Comparison of ENCODE assay signal across 9 cellular contexts in the genomic region with DNA sequence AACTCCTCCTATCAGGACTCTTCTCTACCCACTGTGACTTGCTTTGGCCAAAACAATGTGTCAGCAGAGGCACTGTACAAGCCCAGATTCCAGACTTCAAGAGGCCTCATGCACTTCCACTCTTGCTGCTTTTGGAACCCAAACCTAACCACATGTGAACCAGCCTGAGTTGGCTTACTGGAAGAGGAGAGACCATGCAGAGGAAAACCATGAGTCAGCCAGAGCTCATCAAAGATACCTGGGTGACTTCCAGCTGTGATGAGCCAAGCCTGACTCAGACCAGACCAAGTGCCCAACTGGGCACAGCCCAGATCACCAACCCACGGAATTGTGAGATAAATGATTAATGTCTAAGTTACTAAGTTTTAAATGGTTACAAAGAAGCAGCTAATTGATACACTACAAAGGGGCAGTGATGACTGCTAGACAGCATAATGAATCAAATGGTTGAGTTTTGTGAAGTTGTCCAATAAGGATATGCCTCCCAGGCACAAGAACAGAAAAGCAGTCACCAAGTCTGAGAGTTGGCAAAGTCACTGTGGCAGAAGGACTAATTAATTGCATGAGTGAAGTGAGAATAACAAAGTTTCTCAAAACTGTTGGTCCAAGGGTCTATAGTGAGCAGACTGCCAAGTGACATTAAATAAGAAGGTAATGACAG. TPM values are rescaled to one million over a fixed set of nuclear protein-coding genes. Genes with fewer than 3 reads are reported as not detected.
DNase-seq lines count a peak whose midpoint lies in the region; ATAC-seq and TF ChIP-seq lines count a peak whose summit lies in the region.
"Had no signal": no experiment of that assay in that cellular context is flagged by ENCODE, and none has a peak within 500 bp of the region (broad histone marks: within the 10 kb centered on the region; RNA-seq: fewer than 3 reads in every experiment).

No MANE protein-coding gene starts in this region.

- intact Hi-C loops in right cardiac atrium (cut with DNase I) = no loop called here
- intact Hi-C loops in Right ventricle myocardium inferior (cut with DNase I) = no loop called here
- intact Hi-C loops in tibial artery (cut with DNase I; ENCODE audit: low total_unique reads) = no loop called here
- intact Hi-C loops in naive thymus-derived CD4-positive, alpha-beta T cell (cut with micrococcal nuclease) = no loop called here

- H3K36me3 Mint-ChIP-seq in naive thymus-derived CD4-positive, alpha-beta T cell = peaks cover 0 to 6% (median 5%) of the 10 kb centered on the region in 5 donors

- ATAC-seq in right cardiac atrium (peak; percentile 60 to 67), Right ventricle myocardium inferior (no peak)
- ATAC-seq in naive thymus-derived CD4-positive, alpha-beta T cell = no peak

- H3K9me3 ChIP-seq in right cardiac atrium (ENCODE audit: control insufficient read depth, low read length) = no peaks in the 10 kb centered on the region
- peaks cover 0 to 5% (median 5%) of the 10 kb centered on the region in 3 donors for H3K9me3 ChIP-seq in tibial artery
- H3K9me3 ChIP-seq in naive thymus-derived CD4-positive, alpha-beta T cell (ENCODE audit: control insufficient read depth in 2 of 3, low read length in 3 of 3) = peaks cover 0 to 11% (median 0%) of the 10 kb centered on the region in 3 experiments
- no peaks in the 10 kb centered on the region for H3K9me3 ChIP-seq in HAP-1

- no peak for TF ChIP-seq CTCF in tibial artery (IDR thresholded peaks at IDR 0.05)

- H3K4me1 Mint-ChIP-seq in naive thymus-derived CD4-positive, alpha-beta T cell = peaks cover 0 to 1% (median 0%) of the 10 kb centered on the region in 7 donors

- CTCF ChIA-PET in naive thymus-derived CD4-positive, alpha-beta T cell (lab: Charles Lee) = interaction anchor here (0.8 kb wide), 1 partner anchor 34 kb away, joined by 3 read pairs; no protein-coding TSS in a partner anchor

- 33% methylated on average over 1 of the region's 1 CpG for WGBS in right cardiac atrium

- peaks cover 4 to 29% (median 11%) of the 10 kb centered on the region in 11 donors for H3K9me3 Mint-ChIP-seq in naive thymus-derived CD4-positive, alpha-beta T cell

- H3K4me1 ChIP-seq in right cardiac atrium (ENCODE audit: control insufficient read depth, insufficient read depth, low read length) (no peaks in the 10 kb centered on the region), tibial artery (no peaks in the 10 kb centered on the region), HAP-1 (no peaks in the 10 kb centered on the region)
- H3K4me1 ChIP-seq in naive thymus-derived CD4-positive, alpha-beta T cell (ENCODE audit: control insufficient read depth in 2 of 2, insufficient read depth in 2 of 2, low read length in 2 of 2) = no peaks in the 10 kb centered on the region

- H3K27ac Mint-ChIP-seq in naive thymus-derived CD4-positive, alpha-beta T cell = no peak overlapping the region

- H3K27ac ChIP-seq in right cardiac atrium (ENCODE audit: low read length) = no peak overlapping the region
- H3K27ac ChIP-seq in tibial artery = no peak overlapping the region
- no peak overlapping the region for H3K27ac ChIP-seq in naive thymus-derived CD4-positive, alpha-beta T cell (ENCODE audit: low read depth, low read length)

- H3K36me3 ChIP-seq in tibial artery (no peaks in the 10 kb centered on the region), HAP-1 (replicated peaks) (no peaks in the 10 kb centered on the region)
- no peaks in the 10 kb centered on the region for H3K36me3 ChIP-seq in naive thymus-derived CD4-positive, alpha-beta T cell (ENCODE audit: control insufficient read depth in 2 of 3, insufficient read depth in 3 of 3, low read length in 3 of 3)

- H3K27me3 ChIP-seq in right cardiac atrium (ENCODE audit: control insufficient read depth, insufficient read depth) (no peaks in the 10 kb centered on the region), tibial artery (no peaks in the 10 kb centered on the region), HAP-1 (ENCODE audit: low read depth) (no peaks in the 10 kb centered on the region)
- H3K27me3 ChIP-seq in naive thymus-derived CD4-positive, alpha-beta T cell (ENCODE audit: control insufficient read depth in 2 of 2, insufficient read depth in 2 of 2, low read length in 2 of 2) = no peaks in the 10 kb centered on the region

- in situ Hi-C loops in HAP-1 (cut with MboI; ENCODE audit: low sequenced_read_pairs) = no loop called here

- DNase-seq in right cardiac atrium (peak in 1 of 3 donors; percentile 25), Right ventricle myocardium inferior (ENCODE audit: missing footprints) (no peak), NCI-H446 treated with DMSO at 0.1 percent for 48 hours (lab: John Stamatoyannopoulos, UW) (peak; percentile 99), fibroblast of gingiva (ENCODE audit: low read depth) (peak; percentile 99), tibial artery (peak; percentile 22 to 65), HAP-1 (ENCODE audit: low spot score in 2 of 2) (no peak), mucosa of gallbladder (ENCODE audit: low spot score) (no peak)
- no peak for DNase-seq in naive thymus-derived CD4-positive, alpha-beta T cell
- DNase-seq: GDM1 had no signal

- H3K27me3 Mint-ChIP-seq in naive thymus-derived CD4-positive, alpha-beta T cell = peaks cover 0 to 13% (median 9%) of the 10 kb centered on the region in 5 donors

- H3K4me3 ChIP-seq in right cardiac atrium (ENCODE audit: low read length) (no peak overlapping the region), tibial artery (no peak overlapping the region), HAP-1 (no peak overlapping the region)
- H3K4me3 ChIP-seq in naive thymus-derived CD4-positive, alpha-beta T cell (ENCODE audit: low read length) = no peak overlapping the region

- H3K4me3 Mint-ChIP-seq in naive thymus-derived CD4-positive, alpha-beta T cell = no peak overlapping the region

- POLR2A ChIA-PET in naive thymus-derived CD4-positive, alpha-beta T cell (lab: Charles Lee) = no interaction called here

RNA-seq across cellular contexts. Expression of a gene that starts 16.1 kb away (rescaled TPM):
- total RNA-seq in right cardiac atrium = 1 to 10 TPM; 1.1 to 2.4 (median 1.8) TPM
- 0.70 TPM for polyA plus RNA-seq in right cardiac atrium
- total RNA-seq in Right ventricle myocardium inferior = 0.30 TPM
- under 1 TPM in 1 of 5 experiments, not detected in 4; 0.15 TPM for total RNA-seq in naive thymus-derived CD4-positive, alpha-beta T cell
- polyA plus RNA-seq in naive thymus-derived CD4-positive, alpha-beta T cell = not detected
- 0.95 TPM for total RNA-seq in mucosa of gallbladder

Comparison
In these comparisons a context has a peak if more than half of its experiments do, and no peak if none do; other contexts are left out.
1. ATAC-seq: peak in right cardiac atrium (2 of 2); none in Right ventricle myocardium inferior (single experiment) and naive thymus-derived CD4-positive, alpha-beta T cell (single experiment).
2. DNase-seq: peak in NCI-H446 treated with DMSO at 0.1 percent for 48 hours (single experiment), fibroblast of gingiva (single experiment) and tibial artery (2 of 2); none in Right ventricle myocardium inferior (single experiment), naive thymus-derived CD4-positive, alpha-beta T cell (0 of 9), HAP-1 (0 of 2) and mucosa of gallbladder (single experiment).